Comparison of ENCODE assay signal across 24 cellular contexts in the genomic region with DNA sequence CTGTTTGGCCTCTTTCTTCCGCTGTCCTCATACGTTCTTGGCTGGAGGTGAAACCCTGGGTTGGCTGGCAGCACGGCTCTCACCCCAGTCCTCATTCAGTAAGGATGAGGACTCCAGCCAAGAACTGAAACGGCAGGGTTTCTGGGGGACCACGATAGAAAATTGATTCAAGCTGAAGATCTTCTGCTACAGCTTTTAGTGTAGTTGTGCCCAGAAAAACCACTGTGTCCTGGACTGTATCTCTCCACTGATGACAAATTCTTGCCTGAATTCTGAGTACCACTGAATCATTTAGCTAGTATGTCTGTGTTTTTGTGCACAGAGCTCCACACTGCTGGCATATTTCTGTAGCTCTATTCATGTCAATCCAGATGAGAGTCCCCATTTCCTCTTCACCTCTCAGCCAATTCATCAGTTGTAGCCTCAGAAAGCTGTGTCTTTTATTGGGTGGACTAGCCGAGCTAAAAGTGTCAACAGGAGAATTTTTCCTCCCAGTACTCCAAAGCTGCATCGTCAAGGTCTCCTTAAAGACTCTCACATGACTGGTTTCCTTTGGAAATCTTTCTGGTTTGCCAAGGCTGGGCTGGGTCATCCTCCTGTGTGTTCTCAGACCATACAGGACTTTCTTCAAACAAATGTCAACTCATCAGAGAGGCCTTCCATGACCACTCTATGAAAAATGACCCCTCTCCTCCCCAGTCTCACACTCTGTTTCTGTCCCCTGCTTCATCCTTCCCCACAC.
A peak's percentile ranks its signal among the peaks of the same experiment; 100 is the strongest.
DNase-seq lines count a peak whose midpoint lies in the region; ATAC-seq and TF ChIP-seq lines count a peak whose summit lies in the region.
"Had no signal": no experiment of that assay in that cellular context is flagged by ENCODE, and none has a peak within 500 bp of the region (broad histone marks: within the 10 kb centered on the region; RNA-seq: fewer than 3 reads in every experiment).

No MANE protein-coding gene starts in this region.

- H3K4me3 ChIP-seq in coronary artery (peak overlapping the region; percentile 9), tibial artery (no peak overlapping the region), esophagus squamous epithelium (no peak overlapping the region)
- H3K4me3 ChIP-seq: cardiac muscle cell, gastroesophageal sphincter, Peyer's patch, prostate gland had no signal

- H3K27ac ChIP-seq in coronary artery (peak overlapping the region; percentile 54 to 75), tibial artery (peak overlapping the region; percentile 12 to 34), esophagus squamous epithelium (no peak overlapping the region)
- H3K27ac ChIP-seq: 22Rv1, cardiac muscle cell, gastroesophageal sphincter, Peyer's patch, prostate gland had no signal

- peak; percentile 31 for DNase-seq in activated CD8-positive, alpha-beta memory T cell treated with anti-CD3 and anti-CD28 coated beads, Interleukin-2, amount 10 ng/mL, durations not matched to agents 7 days and 5 days
- DNase-seq in activated CD8-positive, alpha-beta memory T cell treated with anti-CD3 and anti-CD28 coated beads, Interleukin-2, amount 50 U/mL, for 48 hours, result no peak
- DNase-seq in coronary artery (ENCODE audit: low spot score), result no peak
- DNase-seq in lung microvascular endothelial cell (ENCODE audit: low read depth in 2 of 2), result peak; percentile 22 to 29
- DNase-seq in tibial artery, result no peak
- DNase-seq in stimulated activated naive CD8-positive, alpha-beta T cell treated with anti-CD3 and anti-CD28 coated beads, Interleukin-15, amount 100 ng/mL, for 72 hours, result no peak
- DNase-seq in esophagus squamous epithelium (lab: John Stamatoyannopoulos, UW), result no peak
- DNase-seq: activated CD4-positive, alpha-beta T cell treated with anti-CD3 and anti-CD28 coated beads, Interleukin-2, amount 10 ng/mL, durations not matched to agents 7 days and 5 days; DMS153; effector memory CD4-positive, alpha-beta T cell; Kasumi-1; natural killer cell; NCI-H1105 treated with DMSO at 0.1 percent for 48 hours; NCI-H82; Peyer's patch; stimulated activated naive B cell treated with anti-CD40 and anti-IgM and Interleukin-4, amounts not matched to agents 10 μg/mL and 1 μg/mL and 100 μg/mL, for 72 hours had no signal

- no peaks in the 10 kb centered on the region for H3K27me3 ChIP-seq in tibial artery
- no peaks in the 10 kb centered on the region for H3K27me3 ChIP-seq in esophagus squamous epithelium
- H3K27me3 ChIP-seq: cardiac muscle cell, gastroesophageal sphincter, Peyer's patch had no signal

- no peaks in the 10 kb centered on the region for H3K36me3 Mint-ChIP-seq in activated CD8-positive, alpha-beta memory T cell treated with anti-CD3 and anti-CD28 coated beads, Interleukin-2, amount 10 ng/mL, durations not matched to agents 7 days and 5 days
- H3K36me3 Mint-ChIP-seq: activated naive CD4-positive, alpha-beta T cell treated with anti-CD3 and anti-CD28 coated beads, Interleukin-2, amount 50 U/mL, for 72 hours; natural killer cell; stimulated activated naive B cell treated with anti-CD40 and anti-IgM and Interleukin-4, amounts not matched to agents 10 μg/mL and 1 μg/mL and 100 μg/mL, for 72 hours had no signal

- H3K36me3 ChIP-seq in tibial artery (peaks cover 0 to 8% (median 4%) of the 10 kb centered on the region in 3 donors), esophagus squamous epithelium (peaks cover 0 to 63% (median 0%) of the 10 kb centered on the region in 3 donors)
- H3K36me3 ChIP-seq: cardiac muscle cell, Peyer's patch, prostate gland had no signal

- CTCF ChIA-PET in activated CD8-positive, alpha-beta memory T cell treated with anti-CD3 and anti-CD28 coated beads, Interleukin-2, amount 10 ng/mL, durations not matched to agents 7 days and 5 days (lab: Charles Lee), result no interaction called here

- H3K27me3 Mint-ChIP-seq in activated CD8-positive, alpha-beta memory T cell treated with anti-CD3 and anti-CD28 coated beads, Interleukin-2, amount 10 ng/mL, durations not matched to agents 7 days and 5 days, result peaks cover 29% of the 10 kb centered on the region
- peaks cover 43% of the 10 kb centered on the region for H3K27me3 Mint-ChIP-seq in stimulated activated naive CD8-positive, alpha-beta T cell treated with anti-CD3 and anti-CD28 coated beads, Interleukin-15, amount 100 ng/mL, for 72 hours

- no peak overlapping the region for H3K27ac Mint-ChIP-seq in activated CD8-positive, alpha-beta memory T cell treated with anti-CD3 and anti-CD28 coated beads, Interleukin-2, amount 10 ng/mL, durations not matched to agents 7 days and 5 days
- H3K27ac Mint-ChIP-seq in stimulated activated naive CD8-positive, alpha-beta T cell treated with anti-CD3 and anti-CD28 coated beads, Interleukin-15, amount 100 ng/mL, for 72 hours, result no peak overlapping the region
- H3K27ac Mint-ChIP-seq: activated CD4-positive, alpha-beta T cell treated with anti-CD3 and anti-CD28 coated beads, Interleukin-2, amount 10 ng/mL, durations not matched to agents 7 days and 5 days; activated naive CD4-positive, alpha-beta T cell treated with anti-CD3 and anti-CD28 coated beads, Interleukin-2, amount 50 U/mL, for 72 hours; CD14-positive monocyte; natural killer cell; stimulated activated naive B cell treated with anti-CD40 and anti-IgM and Interleukin-4, amounts not matched to agents 10 μg/mL and 1 μg/mL and 100 μg/mL, for 72 hours had no signal

- H3K4me3 Mint-ChIP-seq in activated CD8-positive, alpha-beta memory T cell treated with anti-CD3 and anti-CD28 coated beads, Interleukin-2, amount 10 ng/mL, durations not matched to agents 7 days and 5 days, result no peak overlapping the region
- H3K4me3 Mint-ChIP-seq in stimulated activated naive CD8-positive, alpha-beta T cell treated with anti-CD3 and anti-CD28 coated beads, Interleukin-15, amount 100 ng/mL, for 72 hours, result no peak overlapping the region
- H3K4me3 Mint-ChIP-seq: activated CD4-positive, alpha-beta T cell treated with anti-CD3 and anti-CD28 coated beads, Interleukin-2, amount 10 ng/mL, durations not matched to agents 7 days and 5 days; CD14-positive monocyte; natural killer cell; stimulated activated naive B cell treated with anti-CD40 and anti-IgM and Interleukin-4, amounts not matched to agents 10 μg/mL and 1 μg/mL and 100 μg/mL, for 72 hours had no signal

- peak; percentile 33 for ATAC-seq in activated CD8-positive, alpha-beta memory T cell treated with anti-CD3 and anti-CD28 coated beads, Interleukin-2, amount 10 ng/mL, durations not matched to agents 7 days and 5 days
- ATAC-seq in stimulated activated naive CD8-positive, alpha-beta T cell treated with anti-CD3 and anti-CD28 coated beads, Interleukin-15, amount 100 ng/mL, for 72 hours, result no peak
- ATAC-seq in esophagus mucosa, result no peak
- ATAC-seq: activated naive CD4-positive, alpha-beta T cell treated with anti-CD3 and anti-CD28 coated beads, Interleukin-2, amount 50 U/mL, for 72 hours; gastroesophageal sphincter; left lobe of liver; stimulated activated naive B cell treated with anti-CD40 and anti-IgM and Interleukin-4, amounts not matched to agents 10 μg/mL and 1 μg/mL and 100 μg/mL, for 72 hours had no signal

- TF ChIP-seq CTCF in coronary artery (IDR thresholded peaks at IDR 0.05) (no peak), tibial artery (IDR thresholded peaks at IDR 0.05) (no peak), esophagus squamous epithelium (IDR thresholded peaks at IDR 0.05) (no peak)

- intact Hi-C loops in tibial artery (cut with DNase I; ENCODE audit: low total_unique reads), result no loop called here
- intact Hi-C loops in esophagus squamous epithelium (cut with DNase I), result no loop called here

- H3K9me3 ChIP-seq in tibial artery (no peaks in the 10 kb centered on the region), esophagus squamous epithelium (no peaks in the 10 kb centered on the region)
- H3K9me3 ChIP-seq: Peyer's patch, prostate gland had no signal

- no peak for TF ChIP-seq POLR2A in esophagus squamous epithelium (IDR thresholded peaks at IDR 0.05)

- peaks cover 2% of the 10 kb centered on the region for H3K9me3 Mint-ChIP-seq in activated CD8-positive, alpha-beta memory T cell treated with anti-CD3 and anti-CD28 coated beads, Interleukin-2, amount 10 ng/mL, durations not matched to agents 7 days and 5 days (ENCODE audit: low read depth)
- H3K9me3 Mint-ChIP-seq in stimulated activated naive CD8-positive, alpha-beta T cell treated with anti-CD3 and anti-CD28 coated beads, Interleukin-15, amount 100 ng/mL, for 72 hours, result peaks cover 5 to 7% of the 10 kb centered on the region in 2 donors
- H3K9me3 Mint-ChIP-seq: natural killer cell had no signal

- peaks cover 15% of the 10 kb centered on the region for H3K4me1 Mint-ChIP-seq in activated CD8-positive, alpha-beta memory T cell treated with anti-CD3 and anti-CD28 coated beads, Interleukin-2, amount 10 ng/mL, durations not matched to agents 7 days and 5 days
- H3K4me1 Mint-ChIP-seq in stimulated activated naive CD8-positive, alpha-beta T cell treated with anti-CD3 and anti-CD28 coated beads, Interleukin-15, amount 100 ng/mL, for 72 hours, result peaks cover 6% of the 10 kb centered on the region
- H3K4me1 Mint-ChIP-seq: activated CD4-positive, alpha-beta T cell treated with anti-CD3 and anti-CD28 coated beads, Interleukin-2, amount 10 ng/mL, durations not matched to agents 7 days and 5 days; stimulated activated naive B cell treated with anti-CD40 and anti-IgM and Interleukin-4, amounts not matched to agents 10 μg/mL and 1 μg/mL and 100 μg/mL, for 72 hours had no signal

- 72 to 75% methylated on average over 6 to 7 of the region's 7 CpGs for WGBS in esophagus squamous epithelium, 2 donors

- H3K4me1 ChIP-seq in tibial artery (peaks cover 0 to 13% (median 6%) of the 10 kb centered on the region in 4 donors), esophagus squamous epithelium (no peaks in the 10 kb centered on the region)
- H3K4me1 ChIP-seq: gastroesophageal sphincter, Peyer's patch, prostate gland had no signal

Comparison
In these comparisons a context has a peak if more than half of its experiments do, and no peak if none do; other contexts are left out.
1. DNase-seq: peak in activated CD8-positive, alpha-beta memory T cell treated with anti-CD3 and anti-CD28 coated beads, Interleukin-2, amount 10 ng/mL, durations not matched to agents 7 days and 5 days (single experiment) and lung microvascular endothelial cell (2 of 2); none in activated CD8-positive, alpha-beta memory T cell treated with anti-CD3 and anti-CD28 coated beads, Interleukin-2, amount 50 U/mL, for 48 hours (single experiment), coronary artery (single experiment), tibial artery (0 of 2), stimulated activated naive CD8-positive, alpha-beta T cell treated with anti-CD3 and anti-CD28 coated beads, Interleukin-15, amount 100 ng/mL, for 72 hours (0 of 2) and esophagus squamous epithelium (single experiment).
2. H3K27ac ChIP-seq: peak in coronary artery (2 of 2) and tibial artery (2 of 2); none in esophagus squamous epithelium (0 of 4).